In genomic region chr2:7028846-7029245, GRCh38 we compare ENCODE assay signal across 22 cellular contexts.
DNase-seq lines count a peak whose midpoint lies in the region; ATAC-seq and TF ChIP-seq lines count a peak whose summit lies in the region.
"Had no signal": no experiment of that assay in that cellular context is flagged by ENCODE, and none has a peak within 500 bp of the region (broad histone marks: within the 10 kb centered on the region; RNA-seq: fewer than 3 reads in every experiment).

No MANE protein-coding gene starts in this region.

- intact Hi-C loops in heart right ventricle (cut with DNase I) = loop anchor here in 6 of 10 donors (5.0 kb wide), 3 partner anchors 47 to 132 kb away; partner anchors contain the start of gene RNF144A (in 5 of the 6)
- intact Hi-C loops in uterus (cut with DNase I; ENCODE audit: low total_unique reads) = no loop called here
- intact Hi-C loops in PC-9 (cut with micrococcal nuclease; ENCODE audit: unreplicated experiment) = no loop called here

- no peaks in the 10 kb centered on the region for H3K9me3 ChIP-seq in heart right ventricle
- no peaks in the 10 kb centered on the region for H3K9me3 ChIP-seq in right atrium auricular region
- H3K9me3 ChIP-seq in uterus = no peaks in the 10 kb centered on the region
- H3K9me3 ChIP-seq in Peyer's patch = no peaks in the 10 kb centered on the region
- 0 out of 2 replicates have a peak, but pooled peaks cover 5% of the 10 kb centered on the region for H3K9me3 ChIP-seq in PC-9 (ENCODE audit: insufficient read depth, low read depth)
- H3K9me3 ChIP-seq: esophagus squamous epithelium had no signal

- peaks cover 6% of the 10 kb centered on the region; the same call in 1 of the 2 replicates for H3F3A ChIP-seq in PC-9 (ENCODE audit: insufficient read depth, low read depth)

- POLR2A ChIA-PET in PC-9 (lab: Charles Lee; ENCODE audit: unreplicated experiment) = no interaction called here

- H3K4me3 ChIP-seq in heart right ventricle (no peak overlapping the region), right atrium auricular region (no peak overlapping the region), uterus (no peak overlapping the region), Peyer's patch (no peak overlapping the region), PC-9 (no peak overlapping the region)
- H3K4me3 ChIP-seq: esophagus squamous epithelium had no signal

- no peaks in the 10 kb centered on the region for H4K20me1 ChIP-seq in PC-9 (ENCODE audit: insufficient read depth)

- WGBS in heart right ventricle, 2 donors = 61 to 65% methylated on average over 6 of the region's 6 CpGs

- TF ChIP-seq CTCF in heart right ventricle (IDR thresholded peaks at IDR 0.05) (no peak), right atrium auricular region (IDR thresholded peaks at IDR 0.05) (no peak), neural crest cell (conservative IDR thresholded peaks at IDR 0.05) (no peak), uterus (IDR thresholded peaks at IDR 0.05) (no peak), Peyer's patch (IDR thresholded peaks at IDR 0.05) (no peak), PC-9 (conservative IDR thresholded peaks at IDR 0.05) (no peak)

- no peak for ATAC-seq in heart right ventricle

- peaks cover 53% of the 10 kb centered on the region for H3K4me1 Mint-ChIP-seq in neural crest cell

- no peak overlapping the region for H3K4me2 ChIP-seq in PC-9

- TF ChIP-seq POLR2A in uterus (IDR thresholded peaks at IDR 0.05) (no peak), Peyer's patch (IDR thresholded peaks at IDR 0.05) (no peak)

- DNase-seq in heart right ventricle (no peak), right atrium auricular region (ENCODE audit: low spot score) (no peak), neural crest cell (ENCODE audit: low read depth, low spot score) (no peak), uterus (no peak), Peyer's patch (no peak), PC-9 (no peak), NCI-H526 (lab: John Stamatoyannopoulos, UW) (no peak)
- DNase-seq: activated CD4-positive, alpha-beta memory T cell treated with anti-CD3 and anti-CD28 coated beads for 36 hours; activated naive CD4-positive, alpha-beta T cell treated with anti-CD3 and anti-CD28 coated beads, Interleukin-2, amount 10 ng/mL, durations not matched to agents 7 days and 5 days; activated T-cell treated with anti-CD3 and anti-CD28 coated beads, Interleukin-2, amount 50 U/mL, for 1 hour; effector memory CD4-positive, alpha-beta T cell; esophagus squamous epithelium; KBM-7; left cardiac atrium; NCI-H1694; NCI-H774; stimulated activated CD8-positive, alpha-beta memory T cell treated with anti-CD3 and anti-CD28 coated beads, Interleukin-4, amount 100 ng/mL, for 48 hours; WERI-Rb-1 had no signal

- BruUV-seq in PC-9 (replicated peaks; lab: Mats Ljungman, UMichigan) = no TSS peak

- H3K79me2 ChIP-seq in PC-9 (ENCODE audit: low read depth) = no peaks in the 10 kb centered on the region

- CTCF ChIA-PET in PC-9 (lab: Charles Lee) = no interaction called here

- peaks cover 34% of the 10 kb centered on the region for H3K36me3 Mint-ChIP-seq in neural crest cell (ENCODE audit: low read depth)

- H2AFZ ChIP-seq in PC-9 = no peak overlapping the region

- peaks cover 0 to 60% (median 22%) of the 10 kb centered on the region in 9 donors for H3K36me3 ChIP-seq in heart right ventricle
- H3K36me3 ChIP-seq in right atrium auricular region = no peaks in the 10 kb centered on the region
- H3K36me3 ChIP-seq in uterus = no peaks in the 10 kb centered on the region
- peaks cover 0 to 3% (median 0%) of the 10 kb centered on the region in 3 donors for H3K36me3 ChIP-seq in Peyer's patch
- no peaks in the 10 kb centered on the region for H3K36me3 ChIP-seq in PC-9 (ENCODE audit: low read depth)

- H3K4me3 Mint-ChIP-seq in neural crest cell = peak overlapping the region; percentile 0
- H3K4me3 Mint-ChIP-seq: activated CD4-positive, alpha-beta memory T cell treated with anti-CD3 and anti-CD28 coated beads for 36 hours; activated naive CD4-positive, alpha-beta T cell treated with anti-CD3 and anti-CD28 coated beads, Interleukin-2, amount 10 ng/mL, durations not matched to agents 7 days and 5 days; CD14-positive monocyte; mesothelial cell of epicardium; natural killer cell treated with Interleukin-12 subunit alpha and Interleukin-12 subunit beta and Interleukin-15 and Interleukin-18, amount 100 ng/mL, for 72 hours had no signal

- no peaks in the 10 kb centered on the region for H3K9me2 ChIP-seq in PC-9 (ENCODE audit: insufficient read depth)

- H3K9me3 Mint-ChIP-seq in neural crest cell = no peaks in the 10 kb centered on the region
- H3K9me3 Mint-ChIP-seq: activated CD4-positive, alpha-beta memory T cell treated with anti-CD3 and anti-CD28 coated beads for 36 hours; activated naive CD4-positive, alpha-beta T cell treated with anti-CD3 and anti-CD28 coated beads, Interleukin-2, amount 10 ng/mL, durations not matched to agents 7 days and 5 days; CD14-positive monocyte; mesothelial cell of epicardium; natural killer cell treated with Interleukin-12 subunit alpha and Interleukin-12 subunit beta and Interleukin-15 and Interleukin-18, amount 100 ng/mL, for 72 hours had no signal

- H3K27me3 ChIP-seq in heart right ventricle (no peaks in the 10 kb centered on the region), right atrium auricular region (no peaks in the 10 kb centered on the region), uterus (no peaks in the 10 kb centered on the region), Peyer's patch (no peaks in the 10 kb centered on the region), PC-9 (ENCODE audit: insufficient read depth, low read depth) (no peaks in the 10 kb centered on the region)
- H3K27me3 ChIP-seq: esophagus squamous epithelium had no signal

- H3K4me1 ChIP-seq in heart right ventricle (peaks cover 21 to 65% (median 43%) of the 10 kb centered on the region in 9 donors), right atrium auricular region (peaks cover 0 to 34% of the 10 kb centered on the region in 2 donors), uterus (peaks cover 0 to 4% of the 10 kb centered on the region in 2 donors), Peyer's patch (peaks cover 0 to 10% (median 0%) of the 10 kb centered on the region in 4 donors), PC-9 (replicated peaks; ENCODE audit: insufficient read depth) (no peaks in the 10 kb centered on the region)

- H3K27ac Mint-ChIP-seq in neural crest cell (ENCODE audit: unreplicated experiment) = peak overlapping the region; percentile 58
- H3K27ac Mint-ChIP-seq: activated CD4-positive, alpha-beta memory T cell treated with anti-CD3 and anti-CD28 coated beads for 36 hours; activated naive CD4-positive, alpha-beta T cell treated with anti-CD3 and anti-CD28 coated beads, Interleukin-2, amount 10 ng/mL, durations not matched to agents 7 days and 5 days; CD14-positive monocyte; mesothelial cell of epicardium; natural killer cell treated with Interleukin-12 subunit alpha and Interleukin-12 subunit beta and Interleukin-15 and Interleukin-18, amount 100 ng/mL, for 72 hours had no signal

- peak overlapping the region; percentile 3 to 87 (median 74) for H3K27ac ChIP-seq in heart right ventricle
- H3K27ac ChIP-seq in right atrium auricular region = peak overlapping the region in 1 of 2 donors; percentile 17
- peak overlapping the region; percentile 5 for H3K27ac ChIP-seq in angular gyrus (ENCODE audit: low read depth, low read length)
- peak overlapping the region; percentile 14 to 72 for H3K27ac ChIP-seq in uterus
- H3K27ac ChIP-seq in Peyer's patch = no peak overlapping the region
- no peak overlapping the region for H3K27ac ChIP-seq in PC-9
- H3K27ac ChIP-seq: esophagus squamous epithelium, WERI-Rb-1 had no signal

- no peaks in the 10 kb centered on the region for H3K27me3 Mint-ChIP-seq in neural crest cell (ENCODE audit: low read depth)
- H3K27me3 Mint-ChIP-seq: activated CD4-positive, alpha-beta memory T cell treated with anti-CD3 and anti-CD28 coated beads for 36 hours; activated naive CD4-positive, alpha-beta T cell treated with anti-CD3 and anti-CD28 coated beads, Interleukin-2, amount 10 ng/mL, durations not matched to agents 7 days and 5 days; natural killer cell treated with Interleukin-12 subunit alpha and Interleukin-12 subunit beta and Interleukin-15 and Interleukin-18, amount 100 ng/mL, for 72 hours had no signal

Comparison
In these comparisons a context has a peak if more than half of its experiments do, and no peak if none do; other contexts are left out.
1. H3K27ac ChIP-seq: peak in heart right ventricle (10 of 10), angular gyrus (single experiment) and uterus (2 of 2); none in Peyer's patch (0 of 4) and PC-9 (single experiment).
2. intact Hi-C loops: an anchor here in heart right ventricle (5.0 kb wide); none called in uterus and PC-9.